ENCODE assay signal across 22 cellular contexts in the genomic region with DNA sequence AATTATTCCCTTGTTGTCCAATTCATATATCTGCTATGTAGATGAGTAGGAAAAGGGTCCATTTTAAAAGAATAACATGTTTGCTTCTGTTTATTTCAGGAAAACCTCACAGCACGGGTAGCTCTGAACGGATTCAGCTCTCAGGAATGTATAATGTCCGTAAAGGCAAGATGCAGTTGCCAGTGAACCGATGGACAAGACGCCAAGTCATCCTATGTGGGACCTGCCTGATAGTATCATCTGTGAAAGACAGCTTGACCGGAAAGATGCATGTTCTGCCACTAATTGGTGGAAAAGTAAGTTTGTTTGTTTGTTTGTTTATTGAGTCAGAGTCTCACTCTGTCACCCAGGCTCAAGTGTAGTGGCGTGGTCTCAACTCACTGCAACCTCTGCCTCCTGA.
DNase-seq lines count a peak whose midpoint lies in the region; ATAC-seq, FAIRE-seq and TF ChIP-seq lines count a peak whose summit lies in the region.
"Had no signal": no experiment of that assay in that cellular context is flagged by ENCODE, and none has a peak within 500 bp of the region (broad histone marks: within the 10 kb centered on the region; RNA-seq: fewer than 3 reads in every experiment).

No MANE protein-coding gene starts in this region.

- peaks cover 4% of the 10 kb centered on the region; the same call in 1 of the 2 replicates for H3K36me3 ChIP-seq in SJSA1
- no peaks in the 10 kb centered on the region for H3K36me3 ChIP-seq in bronchial epithelial cell (ENCODE audit: control insufficient read depth, insufficient read depth, low read length)
- H3K36me3 ChIP-seq in mesenchymal stem cell (ENCODE audit: control insufficient read depth in 1 of 2, insufficient read depth in 2 of 2, low read depth in 1 of 2, low read length in 2 of 2), result peaks cover 0 to 4% of the 10 kb centered on the region in 2 experiments
- peaks cover 0 to 11% (median 0%) of the 10 kb centered on the region in 9 donors for H3K36me3 ChIP-seq in heart left ventricle
- H3K36me3 ChIP-seq: HAP-1, SJCRH30 had no signal

- H3K14ac ChIP-seq in mesenchymal stem cell (ENCODE audit: low read length in 2 of 2), result no peak overlapping the region

- H2BK15ac ChIP-seq in mesenchymal stem cell (ENCODE audit: low read depth, poor library complexity, severe bottlenecking), result no peak overlapping the region

- no peak overlapping the region for H3K27ac ChIP-seq in SJSA1
- no peak overlapping the region for H3K27ac ChIP-seq in mesenchymal stem cell (ENCODE audit: low read length, poor library complexity, severe bottlenecking)
- H3K27ac ChIP-seq in heart left ventricle, result no peak overlapping the region
- H3K27ac ChIP-seq: A549, SJCRH30 had no signal

- DNase-seq in EL (peak; percentile 70), SJSA1 (ENCODE audit: low read depth in 1 of 2, low spot score in 2 of 2) (peak; percentile 51 to 59), bronchial epithelial cell (ENCODE audit: low read depth) (no peak), mesenchymal stem cell (peak; percentile 83), heart left ventricle (no peak), NCI-H1417 treated with DMSO at 0.1 percent for 48 hours (lab: John Stamatoyannopoulos, UW) (no peak)
- DNase-seq: Caco-2; CD4-positive, CD25-positive, alpha-beta regulatory T cell; DND-41; GDM1; NCI-H1105; NCI-H2029 treated with DMSO at 0.1 percent for 48 hours; NCI-H2171; NCI-H345; NCI-H524; NCI-H82; SJCRH30 had no signal

- peak; percentile 79 for FAIRE-seq in bronchial epithelial cell (lab: Jason Lieb, UNC)
- FAIRE-seq: A549, HTR-8/SVneo, RCC 7860 had no signal

- no peak overlapping the region for H3K4me2 ChIP-seq in mesenchymal stem cell (ENCODE audit: low read length, poor library complexity, severe bottlenecking)
- H3K4me2 ChIP-seq: A549 had no signal

- H3K18ac ChIP-seq in mesenchymal stem cell (ENCODE audit: low read depth in 1 of 2, low read length in 2 of 2), result peak overlapping the region in 1 of 2 experiments; percentile 33

- no peaks in the 10 kb centered on the region; the same call in 1 of the 2 replicates for H3K9me3 ChIP-seq in SJSA1 (replicated peaks)
- no peaks in the 10 kb centered on the region for H3K9me3 ChIP-seq in mesenchymal stem cell (ENCODE audit: control insufficient read depth, low read length)
- H3K9me3 ChIP-seq in heart left ventricle, result no peaks in the 10 kb centered on the region
- H3K9me3 ChIP-seq: A549, Caco-2, HAP-1, SJCRH30 had no signal

- H3K4me1 ChIP-seq in SJSA1 (replicated peaks) (peaks cover 36% of the 10 kb centered on the region), mesenchymal stem cell (ENCODE audit: control insufficient read depth, insufficient read depth, low read depth, low read length) (peaks cover 2% of the 10 kb centered on the region), heart left ventricle (peaks cover 0 to 31% (median 13%) of the 10 kb centered on the region in 12 donors)
- H3K4me1 ChIP-seq: Caco-2, SJCRH30 had no signal

- H4K91ac ChIP-seq in mesenchymal stem cell (ENCODE audit: low read length), result no peak overlapping the region

- H3K27me3 ChIP-seq in SJSA1 (replicated peaks), result no peaks in the 10 kb centered on the region
- no peaks in the 10 kb centered on the region for H3K27me3 ChIP-seq in bronchial epithelial cell (ENCODE audit: control insufficient read depth, insufficient read depth, low read length)
- no peaks in the 10 kb centered on the region for H3K27me3 ChIP-seq in mesenchymal stem cell (ENCODE audit: control insufficient read depth in 1 of 2, insufficient read depth in 1 of 2, low read length in 2 of 2)
- no peaks in the 10 kb centered on the region for H3K27me3 ChIP-seq in heart left ventricle
- H3K27me3 ChIP-seq: SJCRH30 had no signal

- TF ChIP-seq POLR2A in heart left ventricle (IDR thresholded peaks at IDR 0.05), result no peak

- H3K9ac ChIP-seq in mesenchymal stem cell (ENCODE audit: low read length), result no peak overlapping the region

- H2BK120ac ChIP-seq in mesenchymal stem cell (ENCODE audit: low read depth, low read length), result no peak overlapping the region

- H3K4ac ChIP-seq in mesenchymal stem cell (ENCODE audit: low read depth in 1 of 2, low read length in 2 of 2), result no peak overlapping the region

- ATAC-seq in heart left ventricle (no peak), GM19328 (IDR thresholded peaks at IDR 0.05; ENCODE audit: unreplicated experiment) (no peak)

- peak overlapping the region in 1 of 2 experiments; percentile 66 for H2BK12ac ChIP-seq in mesenchymal stem cell (ENCODE audit: low read length in 2 of 2)

- H2AFZ ChIP-seq in mesenchymal stem cell (ENCODE audit: low read depth, low read length), result no peak overlapping the region

- intact Hi-C loops in heart left ventricle (cut with DNase I), result no loop called here

- H2BK5ac ChIP-seq in mesenchymal stem cell (ENCODE audit: low read depth, low read length, poor library complexity, severe bottlenecking), result no peak overlapping the region

- H3K23ac ChIP-seq in mesenchymal stem cell (ENCODE audit: low read length in 2 of 2), result no peak overlapping the region

- 11% methylated on average over 7 of the region's 7 CpGs for WGBS in mesenchymal stem cell
- 95 to 98% (median 97%) methylated on average over 7 of the region's 7 CpGs for WGBS in heart left ventricle, 4 donors

- no peak overlapping the region for H2AK5ac ChIP-seq in mesenchymal stem cell (ENCODE audit: low read length, severe bottlenecking)

- H3K79me1 ChIP-seq in mesenchymal stem cell (replicated peaks; ENCODE audit: low read length, poor library complexity, severe bottlenecking), result peaks cover 5% of the 10 kb centered on the region

- no peak overlapping the region for H4K8ac ChIP-seq in mesenchymal stem cell (ENCODE audit: low read length)

- TF ChIP-seq CTCF in bronchial epithelial cell (IDR thresholded peaks at IDR 0.05; ENCODE audit: insufficient read depth, low read length, severe bottlenecking), result no peak
- TF ChIP-seq CTCF in heart left ventricle (IDR thresholded peaks at IDR 0.05), result no peak

- H3K4me3 ChIP-seq in SJSA1 (no peak overlapping the region), bronchial epithelial cell (ENCODE audit: low read depth, low read length) (no peak overlapping the region), mesenchymal stem cell (ENCODE audit: insufficient read depth in 1 of 2, low read depth in 1 of 2, low read length in 2 of 2) (no peak overlapping the region), heart left ventricle (no peak overlapping the region)
- H3K4me3 ChIP-seq: A549, HAP-1, SJCRH30 had no signal

Comparison
In these comparisons a context has a peak if more than half of its experiments do, and no peak if none do; other contexts are left out.
1. DNase-seq: peak in EL (single experiment), SJSA1 (2 of 2) and mesenchymal stem cell (single experiment); none in bronchial epithelial cell (single experiment), heart left ventricle (0 of 5) and NCI-H1417 treated with DMSO at 0.1 percent for 48 hours (single experiment).